ENCODE assay signal across 1 cellular context in the genomic region with DNA sequence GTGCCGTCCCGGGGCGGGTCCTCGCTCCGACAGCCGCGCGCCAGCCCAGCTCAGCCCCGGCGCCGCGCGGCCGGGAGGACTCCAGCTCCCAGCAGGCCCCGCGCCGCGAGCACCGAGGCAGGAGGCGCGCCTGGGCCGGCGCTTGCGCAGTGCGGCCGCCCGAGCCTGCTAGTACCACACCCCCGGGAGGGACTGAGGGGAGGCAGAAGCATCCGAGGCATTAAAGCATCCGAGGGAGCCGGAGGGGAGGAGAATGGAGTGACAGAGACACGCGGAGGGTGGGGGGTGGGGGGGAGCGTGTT.
TF ChIP-seq lines count a peak whose summit lies in the region.

TSS of gene GRK5 (plus strand) at position 205 of the 302 bp plus-strand sequence. CDS start 347 bp downstream, outside the sequence.

TF ChIP-seq in HepG2, 621 proteins besides CTCF, POLR2A, EP300 and RAD21 (continued from another document and continues in another):
- TF ChIP-seq, protein P1, sequence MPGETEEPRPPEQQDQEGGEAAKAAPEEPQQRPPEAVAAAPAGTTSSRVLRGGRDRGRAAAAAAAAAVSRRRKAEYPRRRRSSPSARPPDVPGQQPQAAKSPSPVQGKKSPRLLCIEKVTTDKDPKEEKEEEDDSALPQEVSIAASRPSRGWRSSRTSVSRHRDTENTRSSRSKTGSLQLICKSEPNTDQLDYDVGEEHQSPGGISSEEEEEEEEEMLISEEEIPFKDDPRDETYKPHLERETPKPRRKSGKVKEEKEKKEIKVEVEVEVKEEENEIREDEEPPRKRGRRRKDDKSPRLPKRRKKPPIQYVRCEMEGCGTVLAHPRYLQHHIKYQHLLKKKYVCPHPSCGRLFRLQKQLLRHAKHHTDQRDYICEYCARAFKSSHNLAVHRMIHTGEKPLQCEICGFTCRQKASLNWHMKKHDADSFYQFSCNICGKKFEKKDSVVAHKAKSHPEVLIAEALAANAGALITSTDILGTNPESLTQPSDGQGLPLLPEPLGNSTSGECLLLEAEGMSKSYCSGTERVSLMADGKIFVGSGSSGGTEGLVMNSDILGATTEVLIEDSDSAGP (CRISPR knock-in tag; IDR thresholded peaks at IDR 0.05; ENCODE audit: borderline replicate concordance): no peak
- TF ChIP-seq, protein P2, sequence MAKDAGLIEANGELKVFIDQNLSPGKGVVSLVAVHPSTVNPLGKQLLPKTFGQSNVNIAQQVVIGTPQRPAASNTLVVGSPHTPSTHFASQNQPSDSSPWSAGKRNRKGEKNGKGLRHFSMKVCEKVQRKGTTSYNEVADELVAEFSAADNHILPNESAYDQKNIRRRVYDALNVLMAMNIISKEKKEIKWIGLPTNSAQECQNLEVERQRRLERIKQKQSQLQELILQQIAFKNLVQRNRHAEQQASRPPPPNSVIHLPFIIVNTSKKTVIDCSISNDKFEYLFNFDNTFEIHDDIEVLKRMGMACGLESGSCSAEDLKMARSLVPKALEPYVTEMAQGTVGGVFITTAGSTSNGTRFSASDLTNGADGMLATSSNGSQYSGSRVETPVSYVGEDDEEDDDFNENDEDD (CRISPR knock-in tag; IDR thresholded peaks at IDR 0.05; ENCODE audit: borderline replicate concordance): peak; percentile 44; the same call in 1 of the 2 replicates
- 0 out of 2 replicates have a peak, but pooled peaks have one; percentile 9 for TF ChIP-seq DR1 (CRISPR knock-in tag; IDR thresholded peaks at IDR 0.05)
- TF ChIP-seq ZNF331 (CRISPR knock-in tag; IDR thresholded peaks at IDR 0.05): peak; percentile 26; the same call in 1 of the 2 replicates
- TF ChIP-seq, protein P3, sequence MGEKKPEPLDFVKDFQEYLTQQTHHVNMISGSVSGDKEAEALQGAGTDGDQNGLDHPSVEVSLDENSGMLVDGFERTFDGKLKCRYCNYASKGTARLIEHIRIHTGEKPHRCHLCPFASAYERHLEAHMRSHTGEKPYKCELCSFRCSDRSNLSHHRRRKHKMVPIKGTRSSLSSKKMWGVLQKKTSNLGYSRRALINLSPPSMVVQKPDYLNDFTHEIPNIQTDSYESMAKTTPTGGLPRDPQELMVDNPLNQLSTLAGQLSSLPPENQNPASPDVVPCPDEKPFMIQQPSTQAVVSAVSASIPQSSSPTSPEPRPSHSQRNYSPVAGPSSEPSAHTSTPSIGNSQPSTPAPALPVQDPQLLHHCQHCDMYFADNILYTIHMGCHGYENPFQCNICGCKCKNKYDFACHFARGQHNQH (CRISPR knock-in tag; IDR thresholded peaks at IDR 0.05): 0 out of 2 replicates have a peak, but pooled peaks have one; percentile 21
- peak; percentile 10; the same call in 1 of the 2 replicates for TF ChIP-seq ELF3 (CRISPR knock-in tag; IDR thresholded peaks at IDR 0.05)
- TF ChIP-seq ZNF143 (CRISPR knock-in tag; IDR thresholded peaks at IDR 0.05): peak; percentile 86
- peak; percentile 62; the same call in 1 of the 2 replicates for TF ChIP-seq POLR2AphosphoS5 (IDR thresholded peaks at IDR 0.05; ENCODE audit: low read depth, low read length)
- TF ChIP-seq, protein P4, sequence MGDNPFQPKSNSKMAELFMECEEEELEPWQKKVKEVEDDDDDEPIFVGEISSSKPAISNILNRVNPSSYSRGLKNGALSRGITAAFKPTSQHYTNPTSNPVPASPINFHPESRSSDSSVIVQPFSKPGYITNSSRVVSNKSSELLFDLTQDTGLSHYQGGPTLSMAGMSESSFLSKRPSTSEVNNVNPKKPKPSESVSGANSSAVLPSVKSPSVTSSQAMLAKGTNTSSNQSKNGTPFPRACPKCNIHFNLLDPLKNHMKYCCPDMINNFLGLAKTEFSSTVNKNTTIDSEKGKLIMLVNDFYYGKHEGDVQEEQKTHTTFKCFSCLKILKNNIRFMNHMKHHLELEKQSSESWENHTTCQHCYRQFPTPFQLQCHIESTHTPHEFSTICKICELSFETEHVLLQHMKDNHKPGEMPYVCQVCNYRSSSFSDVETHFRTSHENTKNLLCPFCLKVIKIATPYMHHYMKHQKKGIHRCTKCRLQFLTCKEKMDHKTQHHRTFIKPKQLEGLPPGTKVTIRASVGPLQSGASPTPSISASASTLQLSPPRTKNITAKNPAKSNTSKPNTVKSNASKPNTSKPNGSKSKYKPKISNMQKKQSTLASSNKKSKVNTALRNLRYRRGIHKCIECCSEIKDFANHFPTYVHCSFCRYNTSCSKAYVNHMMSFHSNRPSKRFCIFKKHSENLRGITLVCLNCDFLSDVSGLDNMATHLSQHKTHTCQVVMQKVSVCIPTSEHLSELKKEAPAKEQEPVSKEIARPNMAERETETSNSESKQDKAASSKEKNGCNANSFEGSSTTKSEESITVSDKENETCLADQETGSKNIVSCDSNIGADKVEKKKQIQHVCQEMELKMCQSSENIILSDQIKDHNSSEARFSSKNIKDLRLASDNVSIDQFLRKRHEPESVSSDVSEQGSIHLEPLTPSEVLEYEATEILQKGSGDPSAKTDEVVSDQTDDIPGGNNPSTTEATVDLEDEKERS (CRISPR knock-in tag; IDR thresholded peaks at IDR 0.05): no peak
- 0 out of 2 replicates have a peak, but pooled peaks have one; percentile 15 for TF ChIP-seq TGIF2 (CRISPR knock-in tag; IDR thresholded peaks at IDR 0.05)
- TF ChIP-seq PAXIP1 (CRISPR knock-in tag; conservative IDR thresholded peaks at IDR 0.05): no peak
- 0 out of 2 replicates have a peak, but pooled peaks have one; percentile 28 for TF ChIP-seq MAZ (IDR thresholded peaks at IDR 0.05; ENCODE audit: borderline replicate concordance, low read depth, low read length)
- TF ChIP-seq MAZ (CRISPR knock-in tag; IDR thresholded peaks at IDR 0.05; ENCODE audit: low read depth): no peak
- TF ChIP-seq POLR2G (IDR thresholded peaks at IDR 0.05; ENCODE audit: low read depth, low read length): 0 out of 2 replicates have a peak, but pooled peaks have one; percentile 28
- TF ChIP-seq ZBTB7A (CRISPR knock-in tag; IDR thresholded peaks at IDR 0.05): no peak
- TF ChIP-seq PRDM15 (CRISPR knock-in tag; IDR thresholded peaks at IDR 0.05): no peak
- TF ChIP-seq SP1 (IDR thresholded peaks at IDR 0.05): no peak
- 0 out of 2 replicates have a peak, but pooled peaks have one; percentile 3 for TF ChIP-seq SP1 (CRISPR knock-in tag; IDR thresholded peaks at IDR 0.05)
- TF ChIP-seq HES4 (CRISPR knock-in tag; IDR thresholded peaks at IDR 0.05; ENCODE audit: borderline replicate concordance): 0 out of 2 replicates have a peak, but pooled peaks have one; percentile 11
- TF ChIP-seq, protein P5, sequence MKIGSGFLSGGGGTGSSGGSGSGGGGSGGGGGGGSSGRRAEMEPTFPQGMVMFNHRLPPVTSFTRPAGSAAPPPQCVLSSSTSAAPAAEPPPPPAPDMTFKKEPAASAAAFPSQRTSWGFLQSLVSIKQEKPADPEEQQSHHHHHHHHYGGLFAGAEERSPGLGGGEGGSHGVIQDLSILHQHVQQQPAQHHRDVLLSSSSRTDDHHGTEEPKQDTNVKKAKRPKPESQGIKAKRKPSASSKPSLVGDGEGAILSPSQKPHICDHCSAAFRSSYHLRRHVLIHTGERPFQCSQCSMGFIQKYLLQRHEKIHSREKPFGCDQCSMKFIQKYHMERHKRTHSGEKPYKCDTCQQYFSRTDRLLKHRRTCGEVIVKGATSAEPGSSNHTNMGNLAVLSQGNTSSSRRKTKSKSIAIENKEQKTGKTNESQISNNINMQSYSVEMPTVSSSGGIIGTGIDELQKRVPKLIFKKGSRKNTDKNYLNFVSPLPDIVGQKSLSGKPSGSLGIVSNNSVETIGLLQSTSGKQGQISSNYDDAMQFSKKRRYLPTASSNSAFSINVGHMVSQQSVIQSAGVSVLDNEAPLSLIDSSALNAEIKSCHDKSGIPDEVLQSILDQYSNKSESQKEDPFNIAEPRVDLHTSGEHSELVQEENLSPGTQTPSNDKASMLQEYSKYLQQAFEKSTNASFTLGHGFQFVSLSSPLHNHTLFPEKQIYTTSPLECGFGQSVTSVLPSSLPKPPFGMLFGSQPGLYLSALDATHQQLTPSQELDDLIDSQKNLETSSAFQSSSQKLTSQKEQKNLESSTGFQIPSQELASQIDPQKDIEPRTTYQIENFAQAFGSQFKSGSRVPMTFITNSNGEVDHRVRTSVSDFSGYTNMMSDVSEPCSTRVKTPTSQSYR (CRISPR knock-in tag; IDR thresholded peaks at IDR 0.05; ENCODE audit: borderline replicate concordance): peak; percentile 18; the same call in 1 of the 2 replicates
- TF ChIP-seq GRHL1 (CRISPR knock-in tag; conservative IDR thresholded peaks at IDR 0.05): no peak
- 0 out of 2 replicates have a peak, but pooled peaks have one; percentile 18 for TF ChIP-seq IRF2 (CRISPR knock-in tag; IDR thresholded peaks at IDR 0.05)
- TF ChIP-seq PATZ1 (CRISPR knock-in tag; IDR thresholded peaks at IDR 0.05): peak; percentile 71
- no peak for TF ChIP-seq SYNCRIP (IDR thresholded peaks at IDR 0.05; ENCODE audit: insufficient read depth, low read depth, low read length)
